In genomic region chr9:104921067-104921741, GRCh38 we compare ENCODE assay signal across 14 cellular contexts. TPM values are rescaled to one million over a fixed set of nuclear protein-coding genes. Genes with fewer than 3 reads are reported as not detected.
DNase-seq lines count a peak whose midpoint lies in the region; ATAC-seq, FAIRE-seq and TF ChIP-seq lines count a peak whose summit lies in the region.
"Had no signal": no experiment of that assay in that cellular context is flagged by ENCODE, and none has a peak within 500 bp of the region (broad histone marks: within the 10 kb centered on the region; RNA-seq: fewer than 3 reads in every experiment).

No MANE protein-coding gene starts in this region.

- CTCF ChIA-PET in SK-N-SH (lab: Yijun Ruan, JAX), result interaction anchor here (0.9 to 1.7 kb wide), 2 partner anchors 58 to 494 kb away, joined by 3 to 4 read pairs; no protein-coding TSS in a partner anchor

- H3F3A ChIP-seq in SK-N-SH (replicated peaks; ENCODE audit: insufficient read depth), result peaks cover 5% of the 10 kb centered on the region

- H3K27ac Mint-ChIP-seq in activated T-cell treated with anti-CD3 and anti-CD28 coated beads, Interleukin-2, amount 50 U/mL, for 72 hours, result no peak overlapping the region

- intact Hi-C loops in thyroid gland (cut with DNase I), result loop anchor here (10.0 kb wide), 2 partner anchors 74 to 234 kb away; no protein-coding TSS in a partner anchor

- H3K9me3 ChIP-seq in SK-N-SH, result no peaks in the 10 kb centered on the region
- H3K9me3 ChIP-seq in thyroid gland, result no peaks in the 10 kb centered on the region

- H4K20me1 ChIP-seq in SK-N-SH (ENCODE audit: insufficient read depth), result no peaks in the 10 kb centered on the region

- TF ChIP-seq RAD21 in SK-N-SH (IDR thresholded peaks at IDR 0.05; ENCODE audit: low read length), result no peak

- POLR2A ChIA-PET in SK-N-SH (lab: Yijun Ruan, JAX), result interaction anchor here (0.6 kb wide), 1 partner anchor 25 kb away, joined by 3 read pairs; no protein-coding TSS in a partner anchor

- no peak for TF ChIP-seq EP300 in SK-N-SH (IDR thresholded peaks at IDR 0.05; ENCODE audit: borderline replicate concordance in 1 of 2, low read depth in 1 of 2, low read length in 1 of 2)

- H3K4me1 ChIP-seq in SK-N-SH (ENCODE audit: control insufficient read depth in 1 of 2, insufficient read depth in 2 of 2, low read depth in 1 of 2, low read length in 1 of 2) (peaks cover 0 to 4% of the 10 kb centered on the region in 2 experiments; a peak in 1 of 4 replicates), thyroid gland (peaks cover 47 to 51% of the 10 kb centered on the region in 2 donors)

- no peaks in the 10 kb centered on the region for H3K27me3 ChIP-seq in SK-N-SH (ENCODE audit: insufficient read depth)
- H3K27me3 ChIP-seq in thyroid gland, result no peaks in the 10 kb centered on the region

- no peak for ATAC-seq in SK-N-SH treated with all-trans-retinoic acid at 6 μM for 48 hours
- ATAC-seq in HG03095 (IDR thresholded peaks at IDR 0.05; ENCODE audit: unreplicated experiment), result peak; percentile 58
- ATAC-seq in activated T-cell treated with anti-CD3 and anti-CD28 coated beads, Interleukin-2, amount 50 U/mL, for 72 hours (replicated peaks in 1 of 2), result no peak

- H3K4me3 Mint-ChIP-seq in activated T-cell treated with anti-CD3 and anti-CD28 coated beads, Interleukin-2, amount 50 U/mL, for 72 hours, result no peak overlapping the region
- H3K4me3 Mint-ChIP-seq: nephron had no signal

- TF ChIP-seq POLR2A in thyroid gland (IDR thresholded peaks at IDR 0.05), result no peak

- H3K9ac ChIP-seq in SK-N-SH, result no peak overlapping the region

- no peak overlapping the region for H3K4me2 ChIP-seq in SK-N-SH

- peak; percentile 81 for FAIRE-seq in endometrium (lab: Jason Lieb, UNC)

- no peak overlapping the region for H3K27ac ChIP-seq in SK-N-SH (ENCODE audit: low read depth in 2 of 2, low read length in 1 of 2)
- H3K27ac ChIP-seq in thyroid gland, result peak overlapping the region; percentile 36 to 76 (median 64)
- H3K27ac ChIP-seq in caudate nucleus (ENCODE audit: low read depth, low read length), result no peak overlapping the region
- H3K27ac ChIP-seq: 22Rv1 had no signal

- H3K79me2 ChIP-seq in SK-N-SH (ENCODE audit: insufficient read depth), result peaks cover 9% of the 10 kb centered on the region; the same call in 1 of the 2 replicates

- 95% methylated on average over 3 of the region's 3 CpGs for WGBS in SK-N-SH (ENCODE audit: low lambda C conversion rate)
- WGBS in thyroid gland, 2 donors, result 38 to 62% methylated on average over 3 of the region's 3 CpGs

- 0 out of 2 replicates have a peak overlapping the region, but pooled peaks have one; percentile 7 for H2AFZ ChIP-seq in SK-N-SH (ENCODE audit: low read depth)

- peaks cover 1 to 2% of the 10 kb centered on the region in 2 donors for H3K36me3 Mint-ChIP-seq in activated T-cell treated with anti-CD3 and anti-CD28 coated beads, Interleukin-2, amount 50 U/mL, for 72 hours (ENCODE audit: insufficient read depth in 2 of 2)

- TF ChIP-seq CTCF in SK-N-SH (IDR thresholded peaks at IDR 0.05), result no peak
- no peak for TF ChIP-seq CTCF in thyroid gland (IDR thresholded peaks at IDR 0.05)

- H3K9me3 Mint-ChIP-seq in activated T-cell treated with anti-CD3 and anti-CD28 coated beads, Interleukin-2, amount 50 U/mL, for 72 hours, result no peaks in the 10 kb centered on the region
- H3K9me3 Mint-ChIP-seq: nephron had no signal

- H3K4me1 Mint-ChIP-seq in activated T-cell treated with anti-CD3 and anti-CD28 coated beads, Interleukin-2, amount 50 U/mL, for 72 hours (ENCODE audit: low read depth), result peaks cover 30% of the 10 kb centered on the region

- H3K27me3 Mint-ChIP-seq in activated T-cell treated with anti-CD3 and anti-CD28 coated beads, Interleukin-2, amount 50 U/mL, for 72 hours (ENCODE audit: low read depth), result peaks cover 12% of the 10 kb centered on the region

- H3K4me3 ChIP-seq in SK-N-SH (ENCODE audit: low read depth in 2 of 2, low read length in 1 of 2), result no peak overlapping the region
- no peak overlapping the region for H3K4me3 ChIP-seq in thyroid gland (replicated peaks in 1 of 3)

- DNase-seq in SK-N-SH (no peak), thyroid gland (no peak), epidermal melanocyte (ENCODE audit: insufficient read length, low spot score) (no peak), caudate nucleus (lab: John Stamatoyannopoulos, UW) (no peak)
- no peak for DNase-seq in activated T-cell treated with anti-CD3 and anti-CD28 coated beads, Interleukin-2, amount 50 U/mL, for 72 hours
- DNase-seq: activated CD4-positive, CD25-positive, alpha-beta regulatory T cell treated with anti-CD3 and anti-CD28 coated beads, Interleukin-2, amount 50 U/mL, for 72 hours; activated effector memory CD4-positive, alpha-beta T cell treated with Interleukin-2 at 50 U/mL for 16 hours; cortex of kidney; DND-41 had no signal

- H3K9me2 ChIP-seq in SK-N-SH, result no peaks in the 10 kb centered on the region

- no peaks in the 10 kb centered on the region for H3K36me3 ChIP-seq in SK-N-SH (replicated peaks in 1 of 2; ENCODE audit: control insufficient read depth in 1 of 2, insufficient read depth in 2 of 2, low read length in 1 of 2)
- H3K36me3 ChIP-seq in thyroid gland, result no peaks in the 10 kb centered on the region

TF ChIP-seq in SK-N-SH, 30 proteins besides CTCF, POLR2A, EP300 and RAD21 (continues in another document):
- no peak for TF ChIP-seq IRF3 (IDR thresholded peaks at IDR 0.05; ENCODE audit: low read depth, low read length)

TF ChIP-seq in SK-N-SH treated with all-trans-retinoic acid at 6 μM for 48 hours, 23 proteins besides CTCF, POLR2A, EP300 and RAD21 (continues in another document):
- TF ChIP-seq ZFP3 (CRISPR knock-in tag; IDR thresholded peaks at IDR 0.05) (no peak), ISL1 (CRISPR knock-in tag; IDR thresholded peaks at IDR 0.05) (no peak), GLIS3 (CRISPR knock-in tag; IDR thresholded peaks at IDR 0.05) (no peak), ZNF70 (CRISPR knock-in tag; IDR thresholded peaks at IDR 0.05) (no peak), PPARA (CRISPR knock-in tag; IDR thresholded peaks at IDR 0.05; ENCODE audit: borderline replicate concordance) (no peak), RARB (CRISPR knock-in tag; IDR thresholded peaks at IDR 0.05) (no peak), TOX (CRISPR knock-in tag; IDR thresholded peaks at IDR 0.05; ENCODE audit: borderline replicate concordance) (no peak), OSR1 (CRISPR knock-in tag; IDR thresholded peaks at IDR 0.05) (no peak), CSRNP3 (CRISPR knock-in tag; IDR thresholded peaks at IDR 0.05) (no peak), ESRRG (CRISPR knock-in tag; IDR thresholded peaks at IDR 0.05) (no peak), ARNTL (CRISPR knock-in tag; IDR thresholded peaks at IDR 0.05; ENCODE audit: borderline replicate concordance, low read depth) (no peak), CSDC2 (CRISPR knock-in tag; IDR thresholded peaks at IDR 0.05) (no peak), TSHZ2 (CRISPR knock-in tag; IDR thresholded peaks at IDR 0.05) (no peak), ZNF8 (CRISPR knock-in tag; IDR thresholded peaks at IDR 0.05) (no peak)

RNA-seq across cellular contexts. Expression of gene ABCA1, which starts 6.8 kb away (rescaled TPM):
- polyA plus RNA-seq in SK-N-SH (2012; rRNA removed), result 5.3 and 9.3 TPM in 2 replicates
- 4.7 and 4.9 TPM in 2 replicates for polyA plus RNA-seq in SK-N-SH (2012; cell fraction: cytosol; rRNA removed)
- polyA plus RNA-seq in SK-N-SH (2012; cell fraction: nucleus; rRNA removed), result 4.2 and 7.3 TPM in 2 replicates
- total RNA-seq in thyroid gland, result 10 to 100 TPM; 18.3 to 59.8 (median 35.0) TPM
- 10 to 100 TPM; 12.4 to 19.5 TPM for total RNA-seq in activated T-cell treated with anti-CD3 and anti-CD28 coated beads, Interleukin-2, amount 50 U/mL, for 72 hours

Comparison
In these comparisons a context has a peak if more than half of its experiments do, and no peak if none do; other contexts are left out.
1. H3K27ac ChIP-seq: peak in thyroid gland (3 of 3); none in SK-N-SH (0 of 2) and caudate nucleus (single experiment).